Comparison of ENCODE assay signal across 19 cellular contexts in the genomic region with DNA sequence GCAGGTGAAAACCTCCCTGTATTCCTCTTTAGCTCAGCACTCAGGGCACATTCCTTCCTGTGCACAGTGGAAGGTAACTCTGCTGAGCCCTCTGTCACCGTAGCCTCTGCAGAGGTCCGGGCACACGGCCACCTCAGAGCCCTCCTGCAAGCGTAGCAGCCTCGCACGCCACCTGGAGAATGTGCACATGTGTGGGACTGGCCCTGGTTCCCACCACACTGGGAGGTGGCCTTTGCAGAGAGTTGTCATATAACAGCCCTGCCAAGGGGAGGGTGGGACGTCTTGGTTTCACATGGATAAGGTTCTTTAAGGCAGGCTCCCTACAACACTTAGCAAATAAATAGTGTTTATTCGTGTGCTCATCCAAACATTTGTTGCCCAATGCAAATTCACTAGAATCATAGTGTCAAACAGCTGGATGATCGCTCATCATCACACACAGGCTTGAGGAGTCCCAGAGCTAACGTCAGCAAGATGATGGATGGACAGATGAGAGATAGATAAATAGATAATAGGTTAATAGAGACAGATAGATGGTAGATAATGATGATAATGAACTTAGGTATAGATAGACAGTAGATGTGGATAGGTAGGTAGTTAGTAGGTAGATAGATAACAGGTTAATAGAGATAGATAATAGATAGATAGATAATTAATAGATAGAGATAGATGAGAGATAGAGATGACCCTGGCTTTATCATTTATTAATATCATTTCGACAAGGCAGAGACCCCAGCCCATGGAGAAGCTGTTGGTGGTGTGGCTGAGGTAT. TPM values are rescaled to one million over a fixed set of nuclear protein-coding genes. Genes with fewer than 3 reads are reported as not detected.
DNase-seq lines count a peak whose midpoint lies in the region; ATAC-seq and TF ChIP-seq lines count a peak whose summit lies in the region.
"Had no signal": no experiment of that assay in that cellular context is flagged by ENCODE, and none has a peak within 500 bp of the region (broad histone marks: within the 10 kb centered on the region; RNA-seq: fewer than 3 reads in every experiment).

No MANE protein-coding gene starts in this region.

- H2BK15ac ChIP-seq in neuronal stem cell (ENCODE audit: low read length), result no peak overlapping the region

- H3K9me3 ChIP-seq in BLaER1 (peaks cover 17% of the 10 kb centered on the region), Peyer's patch (no peaks in the 10 kb centered on the region), esophagus muscularis mucosa (no peaks in the 10 kb centered on the region), neuronal stem cell (replicated peaks in 1 of 2; ENCODE audit: control insufficient read depth in 2 of 2, insufficient read depth in 1 of 2, low read depth in 1 of 2, low read length in 2 of 2) (no peaks in the 10 kb centered on the region)

- H4K20me1 ChIP-seq in BLaER1, result no peaks in the 10 kb centered on the region

- peak overlapping the region; percentile 42 for H3K18ac ChIP-seq in neuronal stem cell (ENCODE audit: low read length)

- no peak overlapping the region for H2BK5ac ChIP-seq in neuronal stem cell (ENCODE audit: low read length)

- H3K23ac ChIP-seq in neuronal stem cell (ENCODE audit: low read depth, low read length, poor library complexity), result no peak overlapping the region

- H3K4me2 ChIP-seq in BLaER1, result peak overlapping the region; percentile 97
- H3K4me2 ChIP-seq in neuronal stem cell (ENCODE audit: insufficient read depth, low read length, poor library complexity, severe bottlenecking), result no peak overlapping the region
- H3K4me2 ChIP-seq: GM23338 had no signal

- H3K4me3 ChIP-seq in BLaER1 (peak overlapping the region; percentile 68), Peyer's patch (peak overlapping the region in 1 of 4 donors; percentile 48), esophagus muscularis mucosa (no peak overlapping the region), neuronal stem cell (ENCODE audit: low read length in 2 of 2) (no peak overlapping the region)
- H3K4me3 ChIP-seq: GM23338 had no signal

- H3K9ac ChIP-seq in BLaER1, result no peak overlapping the region
- no peak overlapping the region for H3K9ac ChIP-seq in neuronal stem cell (ENCODE audit: low read depth, low read length, poor library complexity)

- no peaks in the 10 kb centered on the region for H3K79me1 ChIP-seq in neuronal stem cell (ENCODE audit: low read depth, low read length)

- ATAC-seq in GM21381 (IDR thresholded peaks at IDR 0.05; ENCODE audit: unreplicated experiment), result no peak
- no peak for ATAC-seq in HG02798 (IDR thresholded peaks at IDR 0.05; ENCODE audit: poor library complexity, unreplicated experiment)
- no peak for ATAC-seq in GM21528 (IDR thresholded peaks at IDR 0.05; ENCODE audit: low FRiP score, unreplicated experiment)
- ATAC-seq in GM18870 (IDR thresholded peaks at IDR 0.05; ENCODE audit: unreplicated experiment), result no peak
- ATAC-seq: GM23338, HCT116, PC-3 had no signal

- DNase-seq in Peyer's patch, result no peak
- DNase-seq in esophagus muscularis mucosa (ENCODE audit: extremely low spot score), result peak; percentile 64
- no peak for DNase-seq in neuronal stem cell (ENCODE audit: low spot score)
- DNase-seq: DMS 273 treated with DMSO at 0.1 percent for 48 hours, DND-41, KBM-7, NCI-H1694 treated with DMSO at 0.1 percent for 48 hours, NCI-H2107, NCI-H510A treated with DMSO at 0.1 percent for 48 hours, NCI-H82, PC-3, SW 1271 had no signal

- no peak overlapping the region for H2AK5ac ChIP-seq in neuronal stem cell (ENCODE audit: low read depth, low read length)

- H3K4ac ChIP-seq in neuronal stem cell (ENCODE audit: low read length), result no peak overlapping the region

- peak overlapping the region; percentile 63 for H2BK12ac ChIP-seq in neuronal stem cell (ENCODE audit: low read length)

- 0 out of 2 replicates have a peak, but pooled peaks cover 7% of the 10 kb centered on the region for H3K36me3 ChIP-seq in BLaER1
- no peaks in the 10 kb centered on the region for H3K36me3 ChIP-seq in Peyer's patch
- H3K36me3 ChIP-seq in esophagus muscularis mucosa, result no peaks in the 10 kb centered on the region
- no peaks in the 10 kb centered on the region for H3K36me3 ChIP-seq in neuronal stem cell (replicated peaks in 1 of 2; ENCODE audit: control insufficient read depth in 2 of 2, insufficient read depth in 2 of 2, low read length in 2 of 2)

- intact Hi-C loops in esophagus muscularis mucosa (cut with DNase I), result no loop called here

- H3K4me1 ChIP-seq in BLaER1 (peaks cover 74% of the 10 kb centered on the region), Peyer's patch (peaks cover 0 to 49% (median 1%) of the 10 kb centered on the region in 4 donors), esophagus muscularis mucosa (peaks cover 7 to 21% (median 18%) of the 10 kb centered on the region in 4 donors), neuronal stem cell (ENCODE audit: control insufficient read depth in 2 of 2, insufficient read depth in 1 of 2, low read depth in 1 of 2, low read length in 2 of 2) (peaks cover 7 to 10% of the 10 kb centered on the region in 2 donors)

- peak overlapping the region; percentile 76 for H3K27ac ChIP-seq in BLaER1
- H3K27ac ChIP-seq in Peyer's patch, result peak overlapping the region in 3 of 4 donors; percentile 5 to 87 (median 47)
- no peak overlapping the region for H3K27ac ChIP-seq in esophagus muscularis mucosa (replicated peaks in 1 of 4)
- H3K27ac ChIP-seq in neuronal stem cell (replicated peaks; ENCODE audit: low read length), result no peak overlapping the region

- no peak for TF ChIP-seq CTCF in Peyer's patch (IDR thresholded peaks at IDR 0.05)
- TF ChIP-seq CTCF in esophagus muscularis mucosa (IDR thresholded peaks at IDR 0.05), result no peak

- no peak overlapping the region for H4K8ac ChIP-seq in neuronal stem cell (ENCODE audit: low read depth, low read length)

- H2AFZ ChIP-seq in neuronal stem cell (ENCODE audit: low read length), result no peak overlapping the region
- H2AFZ ChIP-seq: GM23338 had no signal

- no peak overlapping the region for H2BK120ac ChIP-seq in neuronal stem cell (ENCODE audit: low read depth, low read length)

- no peak overlapping the region for H4K91ac ChIP-seq in neuronal stem cell (ENCODE audit: low read depth, low read length, poor library complexity)

- no peak overlapping the region for H3K14ac ChIP-seq in neuronal stem cell (ENCODE audit: low read length)

- TF ChIP-seq EP300 in esophagus muscularis mucosa (IDR thresholded peaks at IDR 0.05), result no peak

- TF ChIP-seq POLR2A in Peyer's patch (IDR thresholded peaks at IDR 0.05) (no peak), esophagus muscularis mucosa (IDR thresholded peaks at IDR 0.05; ENCODE audit: low read depth) (no peak)

- WGBS in esophagus muscularis mucosa, result 83% methylated on average over 11 of the region's 11 CpGs
- WGBS in neuronal stem cell (ENCODE audit: extremely low coverage in 2 of 2, insufficient read length in 2 of 2, insufficient replicate concordance in 1 of 2), 2 donors, result no CpG with 5 or more reads among the region's 11 CpGs

- H3K27me3 ChIP-seq in BLaER1 (no peaks in the 10 kb centered on the region), Peyer's patch (no peaks in the 10 kb centered on the region), esophagus muscularis mucosa (peaks cover 0 to 33% (median 2%) of the 10 kb centered on the region in 4 donors), neuronal stem cell (ENCODE audit: control insufficient read depth in 3 of 3, insufficient read depth in 3 of 3, low read depth in 1 of 3, low read length in 3 of 3) (no peaks in the 10 kb centered on the region)

RNA-seq across cellular contexts. Expression of a gene that starts 32.1 kb away (rescaled TPM):
- 100 to 1,000 TPM; 265 to 326 (median 313) TPM for total RNA-seq in Peyer's patch
- total RNA-seq in esophagus muscularis mucosa, result 10 to 100 TPM; 66.9 to 88.0 (median 75.3) TPM
- 182 TPM for polyA plus RNA-seq in neuronal stem cell (2013, experiment 1 of 2)
- polyA plus RNA-seq in neuronal stem cell (2013, experiment 2 of 2), result 190 TPM

Comparison
In these comparisons a context has a peak if more than half of its experiments do, and no peak if none do; other contexts are left out.
1. H3K27ac ChIP-seq: peak in BLaER1 (single experiment) and Peyer's patch (3 of 4); none in esophagus muscularis mucosa (0 of 4) and neuronal stem cell (single experiment).